ENCODE assay signal across 7 cellular contexts in genomic region chr1:12167493-12168429, GRCh38. TPM values are rescaled to one million over a fixed set of nuclear protein-coding genes. Genes with fewer than 3 reads are reported as not detected.
DNase-seq lines count a peak whose midpoint lies in the region; ATAC-seq and TF ChIP-seq lines count a peak whose summit lies in the region.

No MANE protein-coding gene starts in this region.

- H3K27ac Mint-ChIP-seq in chondrocyte (ENCODE audit: unreplicated experiment) (no peak overlapping the region), neural progenitor cell (no peak overlapping the region)

- H3K27ac ChIP-seq in neural progenitor cell = no peak overlapping the region

- H3K4me1 ChIP-seq in neural progenitor cell = no peaks in the 10 kb centered on the region

- no peaks in the 10 kb centered on the region for H4K20me1 ChIP-seq in neural progenitor cell (ENCODE audit: low read depth)

- no peak for TF ChIP-seq CTCF in chondrocyte (IDR thresholded peaks at IDR 0.05)
- TF ChIP-seq CTCF in neural progenitor cell (IDR thresholded peaks at IDR 0.05) = no peak

- H3K27me3 ChIP-seq in MG63 = no peaks in the 10 kb centered on the region
- peaks cover 46% of the 10 kb centered on the region for H3K27me3 ChIP-seq in neural progenitor cell

- ATAC-seq in HG03442 (IDR thresholded peaks at IDR 0.05; ENCODE audit: unreplicated experiment) = no peak

- H3K4me3 ChIP-seq in MG63 (peak overlapping the region; percentile 44), neural progenitor cell (no peak overlapping the region)

- H3K4me3 Mint-ChIP-seq in chondrocyte (ENCODE audit: unreplicated experiment) (peak overlapping the region; percentile 65), neural progenitor cell (peak overlapping the region; percentile 84)

- no peak overlapping the region for H2AFZ ChIP-seq in neural progenitor cell (replicated peaks)

- DNase-seq in MG63 = no peak
- no peak for DNase-seq in chondrocyte (ENCODE audit: low spot score)
- no peak for DNase-seq in neural progenitor cell (ENCODE audit: low spot score)
- DNase-seq in globus pallidus (ENCODE audit: low spot score) = no peak
- DNase-seq in NOMO-1 treated with dmso at 0.1 percent for 144 hours (lab: John Stamatoyannopoulos, UW; ENCODE audit: unreplicated experiment) = no peak

- H3F3A ChIP-seq in neural progenitor cell (ENCODE audit: low read depth) = no peaks in the 10 kb centered on the region

- H3K27me3 Mint-ChIP-seq in chondrocyte (ENCODE audit: low read depth) (peaks cover 26% of the 10 kb centered on the region), neural progenitor cell (ENCODE audit: insufficient read depth, low read depth) (peaks cover 21% of the 10 kb centered on the region)

- H3K4me2 ChIP-seq in neural progenitor cell = peak overlapping the region; percentile 58

- H3K36me3 ChIP-seq in MG63 (no peaks in the 10 kb centered on the region), neural progenitor cell (no peaks in the 10 kb centered on the region)

- H3K36me3 Mint-ChIP-seq in chondrocyte (ENCODE audit: low read depth) (peaks cover 2% of the 10 kb centered on the region), neural progenitor cell (peaks cover 1% of the 10 kb centered on the region)

- H3K9ac ChIP-seq in neural progenitor cell = no peak overlapping the region

- H3K79me2 ChIP-seq in neural progenitor cell (ENCODE audit: low read depth) = no peaks in the 10 kb centered on the region

- TF ChIP-seq POLR2A in GM19193 (IDR thresholded peaks at IDR 0.05; ENCODE audit: extremely low read depth, insufficient read depth, insufficient read length) = peak; percentile 26

- no peaks in the 10 kb centered on the region for H3K9me3 Mint-ChIP-seq in chondrocyte (ENCODE audit: low read depth)
- H3K9me3 Mint-ChIP-seq in neural progenitor cell = no peaks in the 10 kb centered on the region

- H3K4me1 Mint-ChIP-seq in chondrocyte (ENCODE audit: low read depth) = peaks cover 12% of the 10 kb centered on the region
- H3K4me1 Mint-ChIP-seq in neural progenitor cell = peaks cover 20% of the 10 kb centered on the region

- no peaks in the 10 kb centered on the region for H3K9me3 ChIP-seq in MG63
- no peaks in the 10 kb centered on the region for H3K9me3 ChIP-seq in neural progenitor cell (ENCODE audit: low read depth)

RNA-seq across cellular contexts. Expression of gene TNFRSF1B, which starts 1.0 kb away (rescaled TPM):
- 2.5 and 3.9 TPM in 2 replicates for total RNA-seq in MG63 (2014; rRNA removed; shearing (Covaris generic); ENCODE audit: low replicate concordance)
- 0.22 TPM in 1 of 3 replicates, not detected in the others for total RNA-seq in chondrocyte
- total RNA-seq in neural progenitor cell (ENCODE audit: low replicate concordance) = 0.04 and 0.22 TPM in 2 replicates
